Comparison of ENCODE assay signal across 21 cellular contexts in the genomic region with DNA sequence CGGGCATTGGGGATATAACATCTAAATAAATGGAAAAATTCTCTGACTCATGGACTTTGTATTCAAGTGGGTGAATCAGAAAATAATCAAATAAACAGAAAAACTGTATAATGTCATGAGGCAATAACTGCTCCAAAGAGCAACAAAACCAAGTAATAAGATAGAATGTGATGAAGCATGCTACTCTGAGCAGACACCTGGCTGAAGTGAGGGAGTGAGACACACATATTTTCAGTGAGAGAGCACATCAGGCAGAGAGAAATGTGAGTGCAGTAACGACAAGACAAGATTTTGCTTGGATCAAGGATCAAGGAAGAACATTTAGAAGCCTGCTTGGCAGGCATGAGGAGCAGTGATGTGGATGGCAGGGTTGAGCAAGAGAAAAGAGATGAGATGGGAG.
DNase-seq lines count a peak whose midpoint lies in the region; ATAC-seq and TF ChIP-seq lines count a peak whose summit lies in the region.
"Had no signal": no experiment of that assay in that cellular context is flagged by ENCODE, and none has a peak within 500 bp of the region (broad histone marks: within the 10 kb centered on the region; RNA-seq: fewer than 3 reads in every experiment).

No MANE protein-coding gene starts in this region.

- no peak overlapping the region for H3K27ac ChIP-seq in neural progenitor cell
- H3K27ac ChIP-seq: heart right ventricle, suprapubic skin had no signal

- peaks cover 2% of the 10 kb centered on the region for H3K9me3 Mint-ChIP-seq in neural progenitor cell

- no peaks in the 10 kb centered on the region for H3K36me3 Mint-ChIP-seq in neural progenitor cell

- H3K9me3 ChIP-seq in MG63 = no peaks in the 10 kb centered on the region
- H3K9me3 ChIP-seq in neural progenitor cell (ENCODE audit: low read depth) = no peaks in the 10 kb centered on the region
- H3K9me3 ChIP-seq: suprapubic skin had no signal

- H3K27me3 ChIP-seq in MG63 (no peaks in the 10 kb centered on the region), neural progenitor cell (no peaks in the 10 kb centered on the region)
- H3K27me3 ChIP-seq: heart right ventricle, suprapubic skin had no signal

- H3K9ac ChIP-seq in neural progenitor cell = no peak overlapping the region

- H3K79me2 ChIP-seq in neural progenitor cell (ENCODE audit: low read depth) = no peaks in the 10 kb centered on the region

- no peaks in the 10 kb centered on the region for H3K4me1 Mint-ChIP-seq in neural progenitor cell
- H3K4me1 Mint-ChIP-seq: B cell, memory B cell had no signal

- intact Hi-C loops in lower leg skin (cut with DNase I; ENCODE audit: low total_unique reads) = no loop called here

- TF ChIP-seq CTCF in neural progenitor cell (IDR thresholded peaks at IDR 0.05) (no peak), lower leg skin (IDR thresholded peaks at IDR 0.05) (no peak)

- DNase-seq in ELR (ENCODE audit: low read depth) (peak; percentile 83), MG63 (peak; percentile 52), dedifferentiated amniotic fluid mesenchymal stem cell (ENCODE audit: extremely low spot score) (peak; percentile 31), neural progenitor cell (ENCODE audit: low spot score) (no peak), lower leg skin (ENCODE audit: low spot score in 2 of 2) (no peak), SK-N-DZ (ENCODE audit: low spot score) (no peak)
- DNase-seq: activated CD4-positive, alpha-beta T cell treated with anti-CD3 and anti-CD28 coated beads, Interleukin-2, amount 50 U/mL, for 48 hours; activated naive CD4-positive, alpha-beta T cell treated with anti-CD3 and anti-CD28 coated beads for 36 hours; activated T-cell treated with anti-CD3 and anti-CD28 coated beads for 4 hours; GDM1; heart right ventricle; naive thymus-derived CD8-positive, alpha-beta T cell; NCI-H146; small intestine had no signal

- H3K4me3 ChIP-seq in MG63 (no peak overlapping the region), neural progenitor cell (no peak overlapping the region), lower leg skin (ENCODE audit: low read depth, poor library complexity, severe bottlenecking) (no peak overlapping the region)
- H3K4me3 ChIP-seq: GM12878, heart right ventricle, suprapubic skin had no signal

- H3K4me1 ChIP-seq in neural progenitor cell = no peaks in the 10 kb centered on the region
- H3K4me1 ChIP-seq: heart right ventricle, suprapubic skin had no signal

- no peak overlapping the region for H3K4me3 Mint-ChIP-seq in neural progenitor cell
- H3K4me3 Mint-ChIP-seq: activated naive CD4-positive, alpha-beta T cell treated with anti-CD3 and anti-CD28 coated beads for 36 hours; B cell; memory B cell; naive thymus-derived CD8-positive, alpha-beta T cell had no signal

- no peaks in the 10 kb centered on the region for H4K20me1 ChIP-seq in neural progenitor cell (ENCODE audit: low read depth)

- no peak overlapping the region for H3K4me2 ChIP-seq in neural progenitor cell

- no peaks in the 10 kb centered on the region for H3F3A ChIP-seq in neural progenitor cell (ENCODE audit: low read depth)

- H3K27ac Mint-ChIP-seq in neural progenitor cell = no peak overlapping the region
- H3K27ac Mint-ChIP-seq: activated naive CD4-positive, alpha-beta T cell treated with anti-CD3 and anti-CD28 coated beads for 36 hours; B cell; memory B cell; naive thymus-derived CD8-positive, alpha-beta T cell had no signal

- no peaks in the 10 kb centered on the region for H3K36me3 ChIP-seq in MG63
- no peaks in the 10 kb centered on the region for H3K36me3 ChIP-seq in neural progenitor cell
- H3K36me3 ChIP-seq: heart right ventricle, suprapubic skin had no signal

- peak overlapping the region; percentile 21 for H2AFZ ChIP-seq in neural progenitor cell (replicated peaks)

- 58 to 63% methylated on average over 2 of the region's 2 CpGs for WGBS in lower leg skin, 2 donors

- ATAC-seq in GM19324 (IDR thresholded peaks at IDR 0.05; ENCODE audit: low FRiP score, unreplicated experiment) = no peak
- no peak for ATAC-seq in GM18867 (IDR thresholded peaks at IDR 0.05; ENCODE audit: unreplicated experiment)
- ATAC-seq: esophagus mucosa; GM12878; heart right ventricle; naive thymus-derived CD8-positive, alpha-beta T cell had no signal

- no peaks in the 10 kb centered on the region for H3K27me3 Mint-ChIP-seq in neural progenitor cell (ENCODE audit: insufficient read depth, low read depth)

- TF ChIP-seq POLR2A in lower leg skin (IDR thresholded peaks at IDR 0.05) = no peak

Comparison
In these comparisons a context has a peak if more than half of its experiments do, and no peak if none do; other contexts are left out.
1. DNase-seq: peak in ELR (single experiment), MG63 (single experiment) and dedifferentiated amniotic fluid mesenchymal stem cell (single experiment); none in neural progenitor cell (single experiment), lower leg skin (0 of 2) and SK-N-DZ (single experiment).